Comparison of ENCODE assay signal across 9 cellular contexts in the genomic region with DNA sequence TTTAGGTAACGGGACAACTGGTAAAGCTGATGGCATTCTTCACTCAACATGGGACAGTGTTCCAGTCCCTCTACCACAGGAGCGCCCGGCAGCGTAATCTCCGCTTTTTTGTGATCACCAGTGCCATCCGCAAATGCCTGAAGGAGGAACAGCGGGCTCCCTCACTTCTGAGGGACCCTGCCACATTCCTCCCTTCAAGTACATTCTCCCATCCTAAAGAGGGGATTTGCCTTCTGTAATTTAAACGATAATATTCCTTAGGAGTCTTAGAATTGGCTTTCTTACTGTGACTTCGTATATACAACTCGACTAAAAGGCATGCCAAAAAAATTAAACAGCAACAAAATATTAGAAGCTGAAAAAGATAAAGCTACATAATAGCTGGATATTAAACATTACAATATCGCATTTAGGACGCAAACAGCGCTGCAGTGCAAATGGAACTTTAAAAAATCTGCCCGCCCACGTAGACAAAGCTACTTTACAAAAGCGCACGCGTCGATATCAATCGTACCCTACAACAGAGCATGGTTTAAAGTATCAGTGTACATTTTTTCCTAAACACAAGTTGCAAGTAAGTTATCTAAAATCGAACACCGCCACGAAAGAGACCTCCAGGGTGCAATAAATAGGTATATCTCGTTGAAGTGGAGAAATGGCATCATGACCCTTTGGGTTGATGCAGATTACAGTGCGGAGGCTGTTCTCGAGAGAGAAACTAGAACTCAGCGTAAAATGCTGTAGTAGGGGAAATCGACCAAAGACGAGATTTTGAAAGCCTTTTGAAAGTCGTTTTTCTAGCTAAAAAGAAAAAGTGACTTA. TPM values are rescaled to one million over a fixed set of nuclear protein-coding genes. Genes with fewer than 3 reads are reported as not detected.
DNase-seq lines count a peak whose midpoint lies in the region; ATAC-seq and TF ChIP-seq lines count a peak whose summit lies in the region.
"Had no signal": no experiment of that assay in that cellular context is flagged by ENCODE, and none has a peak within 500 bp of the region (broad histone marks: within the 10 kb centered on the region; RNA-seq: fewer than 3 reads in every experiment).

No MANE protein-coding gene starts in this region.

- H3K36me3 ChIP-seq in RWPE2 (ENCODE audit: low read depth) (no peaks in the 10 kb centered on the region), heart right ventricle (no peaks in the 10 kb centered on the region), skeletal muscle satellite cell (ENCODE audit: insufficient read depth, low read length) (no peaks in the 10 kb centered on the region)

- peak overlapping the region; percentile 60 for H3K9ac ChIP-seq in skeletal muscle satellite cell (ENCODE audit: low read depth, low read length)

- 3 to 4% methylated on average over 30 of the region's 30 CpGs for WGBS in heart right ventricle, 2 donors

- peak overlapping the region; percentile 59 for H3K4me3 ChIP-seq in AG04449 (ENCODE audit: low read depth, low read length)
- peak overlapping the region; percentile 26 for H3K4me3 ChIP-seq in RWPE2 (ENCODE audit: severe bottlenecking)
- peak overlapping the region; percentile 5 to 65 (median 56) for H3K4me3 ChIP-seq in heart right ventricle
- peak overlapping the region; percentile 76 for H3K4me3 ChIP-seq in skeletal muscle satellite cell (ENCODE audit: low read length)

- ATAC-seq in GM21576 (IDR thresholded peaks at IDR 0.05; ENCODE audit: unreplicated experiment) (peak; percentile 31), RWPE2 (ENCODE audit: low read depth) (peak; percentile 22), heart right ventricle (peak in 2 of 8 donors; percentile 2 to 3), GM21423 (IDR thresholded peaks at IDR 0.05; ENCODE audit: unreplicated experiment) (no peak)

- DNase-seq in AG04449 (ENCODE audit: low read depth, low spot score) (no peak), RWPE2 (ENCODE audit: low spot score) (no peak), heart right ventricle (no peak), SIG-M5 (lab: John Stamatoyannopoulos, UW) (no peak), DMS153 treated with DMSO at 0.1 percent for 48 hours (lab: John Stamatoyannopoulos, UW; ENCODE audit: unreplicated experiment) (no peak)

- H3K27ac ChIP-seq in RWPE2 (ENCODE audit: poor library complexity, severe bottlenecking) (peak overlapping the region; percentile 3), heart right ventricle (peak overlapping the region in 9 of 10 donors; percentile 70 to 90 (median 83))

- no peak for TF ChIP-seq CTCF in AG04449 (IDR thresholded peaks at IDR 0.05; ENCODE audit: insufficient read depth, low read length, missing control alignments)
- no peak for TF ChIP-seq CTCF in RWPE2 (IDR thresholded peaks at IDR 0.05; ENCODE audit: poor library complexity, severe bottlenecking)
- TF ChIP-seq CTCF in heart right ventricle (IDR thresholded peaks at IDR 0.05), result no peak

- H3K9me3 ChIP-seq in RWPE2 (ENCODE audit: severe bottlenecking) (no peaks in the 10 kb centered on the region), heart right ventricle (no peaks in the 10 kb centered on the region), skeletal muscle satellite cell (replicated peaks; ENCODE audit: low read length) (no peaks in the 10 kb centered on the region)

- H3K27me3 ChIP-seq in RWPE2 (ENCODE audit: insufficient read depth, poor library complexity, severe bottlenecking), result peaks cover 29% of the 10 kb centered on the region
- H3K27me3 ChIP-seq in heart right ventricle, result peaks cover 0 to 89% (median 57%) of the 10 kb centered on the region in 7 donors
- H3K27me3 ChIP-seq in skeletal muscle satellite cell (ENCODE audit: control insufficient read depth, insufficient read depth, low read length), result peaks cover 69% of the 10 kb centered on the region

- H3K4me2 ChIP-seq in skeletal muscle satellite cell (ENCODE audit: low read length), result peak overlapping the region; percentile 88

- POLR2A ChIA-PET in AG04449 (lab: Yijun Ruan, JAX), result interaction anchor here (0.7 to 1.0 kb wide), 2 partner anchors 32 to 108 kb away, joined by 3 read pairs; no protein-coding TSS in a partner anchor

- H3K4me1 ChIP-seq in RWPE2 (ENCODE audit: insufficient read depth, poor library complexity, severe bottlenecking) (peaks cover 10% of the 10 kb centered on the region), heart right ventricle (peaks cover 0 to 19% (median 3%) of the 10 kb centered on the region in 9 donors), skeletal muscle satellite cell (ENCODE audit: control insufficient read depth, insufficient read depth, low read length) (peaks cover 25% of the 10 kb centered on the region)

- intact Hi-C loops in heart right ventricle (cut with DNase I), result loop anchor here in 3 of 10 donors (5.0 to 10.0 kb wide), 2 partner anchors 74 to 107 kb away; no protein-coding TSS in a partner anchor

- CTCF ChIA-PET in AG04449 (lab: Yijun Ruan, JAX), result interaction anchor here (1.2 to 1.8 kb wide), 2 partner anchors 108 to 134 kb away, joined by 3 to 7 read pairs; no protein-coding TSS in a partner anchor

RNA-seq across cellular contexts. Expression of gene VSNL1, which starts 2.3 kb away (rescaled TPM):
- 10 to 100 TPM; 10.1 to 24.3 (median 17.9) TPM for total RNA-seq in heart right ventricle
- 1 to 10 TPM; 5.9 to 9.8 TPM for polyA plus RNA-seq in heart right ventricle
- total RNA-seq in skeletal muscle satellite cell (2012; rRNA removed), result 0.51 TPM in 1 of 2 replicates, not detected in the other

RNA-seq across cellular contexts. Expression of gene RAD51AP2, which starts 20.0 kb away (rescaled TPM):
- under 1 TPM in 9 of 10 donors, not detected in 1; 0.06 to 0.49 (median 0.14) TPM for total RNA-seq in heart right ventricle
- polyA plus RNA-seq in heart right ventricle, result under 1 TPM; 0.03 to 0.15 TPM
- total RNA-seq in skeletal muscle satellite cell (2012; rRNA removed), result not detected in 2 replicates
- polyA plus RNA-seq: adipose tissue had no signal

Comparison
In these comparisons a context has a peak if more than half of its experiments do, and no peak if none do; other contexts are left out.
1. H3K4me3 ChIP-seq: peak in every context shown above with its lines; median percentile 76 in skeletal muscle satellite cell; 59 in AG04449; 56 in heart right ventricle; 26 in RWPE2.